8 cellular contexts compared by ENCODE assay signal in the genomic region with DNA sequence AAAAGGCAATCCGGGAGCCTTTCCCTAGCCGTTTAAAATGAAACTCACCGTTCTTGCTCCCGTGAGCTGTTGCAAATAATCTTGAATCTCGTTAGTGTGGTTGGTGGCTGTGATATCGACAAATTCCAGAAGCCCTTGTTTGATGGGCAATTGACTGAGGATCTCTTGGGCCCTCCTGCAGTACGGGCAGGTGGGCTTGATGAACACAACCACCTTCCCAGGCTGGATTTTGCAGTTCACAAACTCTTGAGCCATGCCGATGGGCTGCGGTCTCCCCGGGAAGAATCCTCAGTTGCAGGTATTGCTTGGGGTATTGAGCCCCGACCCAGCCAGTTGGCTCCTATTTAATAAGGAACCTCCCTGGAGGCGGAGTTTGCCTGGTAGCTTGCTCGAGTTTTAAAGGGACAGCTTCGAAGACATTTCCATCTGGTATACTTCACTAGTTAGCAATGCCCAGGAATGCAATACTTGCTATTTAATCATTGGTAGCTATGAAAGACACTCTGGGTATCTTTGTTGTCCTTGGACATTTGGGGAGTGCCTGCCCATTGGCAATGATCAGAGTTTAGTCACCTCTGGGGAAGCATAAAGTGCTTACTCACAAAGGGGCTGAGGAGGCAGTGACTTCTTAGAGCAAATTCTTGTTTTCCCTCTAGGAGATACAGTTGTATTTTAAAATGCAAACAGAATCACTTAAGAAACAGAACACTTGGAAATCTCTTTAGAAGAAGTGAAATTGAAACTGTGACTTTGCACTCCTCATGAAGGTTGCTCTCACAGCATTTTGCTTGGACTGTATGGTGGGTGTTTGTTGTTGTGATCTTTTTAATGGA. TPM values are rescaled to one million over a fixed set of nuclear protein-coding genes. Genes with fewer than 3 reads are reported as not detected.
A peak's percentile ranks its signal among the peaks of the same experiment; 100 is the strongest.
DNase-seq lines count a peak whose midpoint lies in the region; ATAC-seq and TF ChIP-seq lines count a peak whose summit lies in the region.

Gene GLRX, minus strand, starts transcription at position 319 of the 833 bp plus-strand sequence. Its CDS starts 64 bp downstream, at position 255.

- DNase-seq in ELR (ENCODE audit: low read depth) (peak; percentile 94), HT1080 (ENCODE audit: low read depth) (peak; percentile 87), SJSA1 (ENCODE audit: low read depth in 1 of 2, low spot score in 2 of 2) (peak; percentile 66 to 74), heart right ventricle (peak; percentile 50 to 75), OCI-M2 (lab: John Stamatoyannopoulos, UW; ENCODE audit: unreplicated experiment) (no peak)

- H3K4me3 ChIP-seq in SJSA1: peak within 1 kb of the TSS; percentile 51
- H3K4me3 ChIP-seq in heart right ventricle: peak within 1 kb of the TSS; percentile 48 to 90 (median 75)
- H3K4me3 ChIP-seq in parathyroid adenoma (ENCODE audit: low read depth, low read length): peak within 1 kb of the TSS; percentile 98

- TF ChIP-seq CTCF in heart right ventricle (IDR thresholded peaks at IDR 0.05) (no peak), parathyroid adenoma (IDR thresholded peaks at IDR 0.05) (no peak)

- peaks cover 39% of the 10 kb centered on the region for H3K4me1 ChIP-seq in SJSA1 (replicated peaks)
- H3K4me1 ChIP-seq in heart right ventricle: peaks cover 16 to 77% (median 62%) of the 10 kb centered on the region in 9 donors
- H3K4me1 ChIP-seq in parathyroid adenoma: peaks cover 36% of the 10 kb centered on the region

- 0 to 1% methylated on average over 14 of the region's 14 CpGs for WGBS in heart right ventricle, 2 donors

- intact Hi-C loops in heart right ventricle (cut with DNase I): loop anchor here in 1 of 10 donors (2.0 kb wide), 1 partner anchor 14 kb away; no protein-coding TSS in a partner anchor

- H3K9me3 ChIP-seq in SJSA1 (replicated peaks) (no peaks in the 10 kb centered on the region), heart right ventricle (no peaks in the 10 kb centered on the region), parathyroid adenoma (ENCODE audit: control insufficient read depth, low read length) (no peaks in the 10 kb centered on the region)

- ATAC-seq in GM21390 (IDR thresholded peaks at IDR 0.05; ENCODE audit: unreplicated experiment) (peak; percentile 40), heart right ventricle (peak; percentile 64 to 84 (median 74))

- peak within 1 kb of the TSS; percentile 82 for H2AFZ ChIP-seq in parathyroid adenoma

- H3K36me3 ChIP-seq in SJSA1 (0 out of 2 replicates have a peak, but pooled peaks cover 6% of the 10 kb centered on the region), heart right ventricle (peaks cover 0 to 11% (median 0%) of the 10 kb centered on the region in 9 donors), parathyroid adenoma (ENCODE audit: control insufficient read depth, insufficient read depth, low read length) (no peaks in the 10 kb centered on the region)

- H3K9ac ChIP-seq in parathyroid adenoma: peak within 1 kb of the TSS; percentile 9

- H3K27me3 ChIP-seq in SJSA1 (replicated peaks): no peaks in the 10 kb centered on the region
- no peaks in the 10 kb centered on the region for H3K27me3 ChIP-seq in heart right ventricle
- no peaks in the 10 kb centered on the region for H3K27me3 ChIP-seq in parathyroid adenoma (ENCODE audit: control insufficient read depth, insufficient read depth, low read length)

- H3K79me2 ChIP-seq in parathyroid adenoma: peaks cover 14% of the 10 kb centered on the region

- H3K27ac ChIP-seq in SJSA1: peak within 1 kb of the TSS; percentile 71
- peak within 1 kb of the TSS; percentile 76 for H3K27ac ChIP-seq in angular gyrus (ENCODE audit: low read depth, low read length)
- H3K27ac ChIP-seq in heart right ventricle: peak within 1 kb of the TSS; percentile 59 to 98 (median 90)
- H3K27ac ChIP-seq in parathyroid adenoma: peak within 1 kb of the TSS; percentile 71

- peak within 1 kb of the TSS; percentile 92 for H3K4me2 ChIP-seq in parathyroid adenoma (ENCODE audit: low read length)

RNA-seq across cellular contexts. Expression of gene GLRX, which starts in this region (rescaled TPM):
- 37.5 and 46.3 TPM in 2 replicates for total RNA-seq in HT1080 (2014; rRNA removed; shearing (Covaris generic))
- 69.2 and 92.5 TPM in 2 replicates for polyA plus RNA-seq in HT1080 (2015; cell fraction: cytosol; rRNA removed)
- polyA plus RNA-seq in HT1080 (2015; cell fraction: nucleus; rRNA removed): 34.1 and 45.8 TPM in 2 replicates
- total RNA-seq in SJSA1 (2014; rRNA removed; shearing (Covaris generic)): 18.1 and 60.3 TPM in 2 replicates
- 100 to 1,000 TPM in 7 of 10 donors, 10 to 100 TPM in 3; 68.7 to 156 (median 111) TPM for total RNA-seq in heart right ventricle
- 100 to 1,000 TPM in 1 of 2 donors, 10 to 100 TPM in 1; 51.6 to 116 TPM for polyA plus RNA-seq in heart right ventricle
